28 cellular contexts compared by ENCODE assay signal in the genomic region with DNA sequence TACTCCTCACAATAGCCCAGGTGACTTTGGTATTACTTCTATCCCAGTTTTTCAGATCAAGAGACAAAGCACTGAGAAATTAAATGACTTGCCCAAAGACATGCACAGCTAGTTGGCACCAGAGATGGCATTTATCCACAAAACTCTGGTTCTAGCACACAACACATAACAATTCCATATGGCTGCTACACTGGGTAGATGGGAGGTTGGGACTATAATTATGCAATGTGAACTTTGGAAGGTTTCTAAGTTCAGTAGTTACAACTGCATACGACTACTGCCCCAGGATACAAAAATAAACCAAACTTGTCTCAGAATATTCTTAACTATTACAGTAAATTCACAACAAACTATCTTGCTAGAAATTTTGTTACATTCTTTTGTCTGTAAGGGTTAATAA. TPM values are rescaled to one million over a fixed set of nuclear protein-coding genes. Genes with fewer than 3 reads are reported as not detected.
"Had no signal": no experiment of that assay in that cellular context is flagged by ENCODE, and none has a peak within 500 bp of the region (broad histone marks: within the 10 kb centered on the region; RNA-seq: fewer than 3 reads in every experiment).

No MANE protein-coding gene starts in this region.

- H3K27me3 ChIP-seq: brain microvascular endothelial cell, MG63, SJSA1 had no signal

- H3K27ac Mint-ChIP-seq: activated CD8-positive, alpha-beta T cell treated with anti-CD3 and anti-CD28 coated beads for 36 hours; activated naive CD4-positive, alpha-beta T cell treated with anti-CD3 and anti-CD28 coated beads, Interleukin-2, amount 10 ng/mL, durations not matched to agents 7 days and 5 days; activated naive CD8-positive, alpha-beta T cell treated with anti-CD3 and anti-CD28 coated beads for 36 hours; activated T-cell treated with anti-CD3 and anti-CD28 coated beads, Interleukin-2, amount 50 U/mL, for 72 hours; activated T-helper 2 cell treated with anti-CD3 and anti-CD28 coated beads, Interferon-gamma antibody, Interleukin-2, Interleukin-4, amounts not matched to agents 10 μg/mL and 5 μg/mL and 100 μg/mL, durations not matched to agents 14 hours and 24 hours and 36 hours had no signal

- H3K4me3 ChIP-seq: MG63, SJSA1 had no signal

- ATAC-seq: activated CD4-positive, CD25-positive, alpha-beta regulatory T cell treated with anti-CD3 and anti-CD28 coated beads, Interleukin-2, amount 50 U/mL, for 24 hours; activated CD8-positive, alpha-beta T cell treated with anti-CD3 and anti-CD28 coated beads for 36 hours; activated T-cell treated with anti-CD3 and anti-CD28 coated beads, Interleukin-2, amount 50 U/mL, for 72 hours; Panc1; Right ventricle myocardium inferior; SK-N-SH treated with all-trans-retinoic acid at 6 μM for 48 hours had no signal

- H3K36me3 ChIP-seq: brain microvascular endothelial cell, MG63, SJSA1 had no signal

- H3K4me3 Mint-ChIP-seq: activated CD8-positive, alpha-beta T cell treated with anti-CD3 and anti-CD28 coated beads for 36 hours; activated naive CD4-positive, alpha-beta T cell treated with anti-CD3 and anti-CD28 coated beads, Interleukin-2, amount 10 ng/mL, durations not matched to agents 7 days and 5 days; activated naive CD8-positive, alpha-beta T cell treated with anti-CD3 and anti-CD28 coated beads for 36 hours; activated T-cell treated with anti-CD3 and anti-CD28 coated beads, Interleukin-2, amount 50 U/mL, for 72 hours had no signal

- H3K4me1 Mint-ChIP-seq: activated naive CD4-positive, alpha-beta T cell treated with anti-CD3 and anti-CD28 coated beads, Interleukin-2, amount 10 ng/mL, durations not matched to agents 7 days and 5 days; activated naive CD8-positive, alpha-beta T cell treated with anti-CD3 and anti-CD28 coated beads for 36 hours had no signal

- H3K27me3 Mint-ChIP-seq: activated naive CD4-positive, alpha-beta T cell treated with anti-CD3 and anti-CD28 coated beads, Interleukin-2, amount 10 ng/mL, durations not matched to agents 7 days and 5 days had no signal

- DNase-seq: activated CD4-positive, alpha-beta T cell treated with anti-CD3 and anti-CD28 coated beads for 4 hours; activated CD8-positive, alpha-beta memory T cell treated with anti-CD3 and anti-CD28 coated beads, Interleukin-2, amount 50 U/mL, for 4 hours; activated CD8-positive, alpha-beta T cell treated with anti-CD3 and anti-CD28 coated beads for 36 hours; activated gamma-delta T cell treated with Interleukin-2 at 50 U/mL for 16 hours; activated naive CD4-positive, alpha-beta T cell treated with anti-CD3 and anti-CD28 coated beads, Interleukin-2, amount 10 ng/mL, durations not matched to agents 7 days and 5 days; activated naive CD8-positive, alpha-beta T cell treated with anti-CD3 and anti-CD28 coated beads for 36 hours; activated T-cell treated with anti-CD3 and anti-CD28 coated beads, Interleukin-2, amount 50 U/mL, for 72 hours; brain microvascular endothelial cell; MG63; NCI-H1105; NCI-H1436; NCI-H1694 treated with DMSO at 0.1 percent for 48 hours; NCI-H2029 treated with DMSO at 0.1 percent for 48 hours; NCI-H345; NCI-H510A; NCI-H526 treated with DMSO at 0.1 percent for 48 hours; NCI-H82; NK-92 treated with Interleukin-12 subunit alpha and Interleukin-12 subunit beta, amount 100 ng/mL, for 24 hours; OCI-M1; RPMI8226; SW 1271 had no signal

- H3K9me3 ChIP-seq: MG63, SJSA1 had no signal

- H3K36me3 Mint-ChIP-seq: activated naive CD4-positive, alpha-beta T cell treated with anti-CD3 and anti-CD28 coated beads, Interleukin-2, amount 10 ng/mL, durations not matched to agents 7 days and 5 days; activated naive CD8-positive, alpha-beta T cell treated with anti-CD3 and anti-CD28 coated beads for 36 hours had no signal

- H3K27ac ChIP-seq: brain microvascular endothelial cell, SJSA1 had no signal

- H3K9me3 Mint-ChIP-seq: activated CD8-positive, alpha-beta T cell treated with anti-CD3 and anti-CD28 coated beads for 36 hours; activated naive CD4-positive, alpha-beta T cell treated with anti-CD3 and anti-CD28 coated beads, Interleukin-2, amount 10 ng/mL, durations not matched to agents 7 days and 5 days; activated naive CD8-positive, alpha-beta T cell treated with anti-CD3 and anti-CD28 coated beads for 36 hours; activated T-cell treated with anti-CD3 and anti-CD28 coated beads, Interleukin-2, amount 50 U/mL, for 72 hours; activated T-helper 2 cell treated with anti-CD3 and anti-CD28 coated beads, Interferon-gamma antibody, Interleukin-2, Interleukin-4, amounts not matched to agents 10 μg/mL and 5 μg/mL and 100 μg/mL, durations not matched to agents 14 hours and 24 hours and 36 hours had no signal

RNA-seq across cellular contexts. Expression of a gene that starts 54.2 kb away (rescaled TPM):
- total RNA-seq: activated CD8-positive, alpha-beta T cell treated with anti-CD3 and anti-CD28 coated beads for 36 hours; activated naive CD8-positive, alpha-beta T cell treated with anti-CD3 and anti-CD28 coated beads for 36 hours; activated T-cell treated with anti-CD3 and anti-CD28 coated beads, Interleukin-2, amount 50 U/mL, for 72 hours; activated T-helper 2 cell treated with anti-CD3 and anti-CD28 coated beads, Interferon-gamma antibody, Interleukin-2, Interleukin-4, amounts not matched to agents 10 μg/mL and 5 μg/mL and 100 μg/mL, durations not matched to agents 14 hours and 24 hours and 36 hours; SJSA1; T-helper 1 cell treated with Interleukin-12 subunit alpha and Interleukin-12 subunit beta and Interleukin-4 antibody, amounts not matched to agents 30 ng/mL and 1 ng/mL, for 36 hours had no signal
